ENCODE assay signal across 10 cellular contexts in the genomic region with DNA sequence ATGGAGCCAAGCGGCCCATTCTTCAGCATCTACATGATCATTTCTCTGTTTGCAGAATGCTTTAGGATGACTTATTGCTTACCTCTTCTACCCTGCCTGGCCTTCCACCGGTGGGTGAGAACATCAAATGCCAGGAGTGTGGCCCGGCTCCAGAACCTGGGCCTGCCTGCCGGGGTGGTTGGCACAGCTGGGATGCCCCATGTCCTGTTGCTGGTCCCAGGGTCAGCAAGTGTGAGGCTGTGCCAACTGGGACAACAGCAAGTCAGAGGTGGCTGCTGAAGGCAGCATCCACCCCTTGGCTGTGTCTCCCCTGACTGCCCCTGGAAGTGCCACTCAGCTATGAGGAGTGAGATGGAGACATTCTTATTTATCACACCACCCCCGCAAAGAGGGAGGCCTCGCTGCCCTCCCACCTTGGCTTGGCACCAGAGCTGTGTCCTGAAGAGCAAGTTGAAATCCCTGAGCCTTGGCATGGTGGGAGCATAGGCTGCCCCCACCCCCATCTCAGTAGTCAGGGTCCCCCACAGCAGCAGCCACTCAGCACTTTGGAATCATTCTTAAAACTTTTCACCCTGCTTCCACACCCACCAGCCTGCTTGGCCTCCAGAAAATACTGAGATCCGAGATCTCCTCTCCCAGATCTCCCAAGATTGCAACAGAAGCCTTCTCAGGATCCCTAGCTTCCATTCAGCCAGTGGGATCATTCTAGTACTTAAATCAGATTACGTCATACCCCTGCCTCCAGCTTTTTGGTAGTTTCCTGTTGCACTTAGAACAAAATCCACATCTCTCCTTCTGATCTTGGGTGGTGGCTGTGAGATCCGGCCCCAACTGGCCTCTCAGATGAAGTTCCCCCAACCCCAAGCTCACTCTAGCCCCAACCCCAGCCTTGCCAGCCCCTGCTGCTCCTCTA.
DNase-seq lines count a peak whose midpoint lies in the region; ATAC-seq and TF ChIP-seq lines count a peak whose summit lies in the region.
"Had no signal": no experiment of that assay in that cellular context is flagged by ENCODE, and none has a peak within 500 bp of the region (broad histone marks: within the 10 kb centered on the region; RNA-seq: fewer than 3 reads in every experiment).

No MANE protein-coding gene starts in this region.

- CTCF ChIA-PET in BJ (lab: Yijun Ruan, JAX): interaction anchor here (0.9 to 1.7 kb wide), 3 partner anchors 10 to 165 kb away, joined by 3 to 4 read pairs (median 4); no protein-coding TSS in a partner anchor

- peak in 1 of 2 donors; percentile 76 for ATAC-seq in naive thymus-derived CD8-positive, alpha-beta T cell
- ATAC-seq: esophagus mucosa had no signal

- peaks cover 8% of the 10 kb centered on the region; the same call in 1 of the 2 replicates for H3K36me3 ChIP-seq in BJ (ENCODE audit: control insufficient read depth, insufficient read depth, low read length)

- no peaks in the 10 kb centered on the region for H3K9me3 Mint-ChIP-seq in naive thymus-derived CD8-positive, alpha-beta T cell
- H3K9me3 Mint-ChIP-seq in progenitor cell of endocrine pancreas (ENCODE audit: low read depth): no peaks in the 10 kb centered on the region

- TF ChIP-seq POLR2A in NB4 (IDR thresholded peaks at IDR 0.05; ENCODE audit: extremely low read depth, insufficient read length): no peak

- no peaks in the 10 kb centered on the region for H3K27me3 Mint-ChIP-seq in naive thymus-derived CD8-positive, alpha-beta T cell
- H3K27me3 Mint-ChIP-seq in progenitor cell of endocrine pancreas: no peaks in the 10 kb centered on the region

- POLR2A ChIA-PET in BJ (lab: Charles Lee): no interaction called here
- POLR2A ChIA-PET in naive thymus-derived CD8-positive, alpha-beta T cell (lab: Charles Lee): no interaction called here

- TF ChIP-seq CTCF in BJ (IDR thresholded peaks at IDR 0.05; ENCODE audit: insufficient read depth, low read depth, low read length): no peak
- no peak for TF ChIP-seq CTCF in NB4 (IDR thresholded peaks at IDR 0.05; ENCODE audit: low read depth, low read length)
- no peak for TF ChIP-seq CTCF in progenitor cell of endocrine pancreas (IDR thresholded peaks at IDR 0.05; ENCODE audit: unreplicated experiment)

- no peaks in the 10 kb centered on the region for H3K27me3 ChIP-seq in BJ (ENCODE audit: control insufficient read depth, insufficient read depth, low read length)

- H3K4me3 ChIP-seq in BJ (ENCODE audit: low read depth, low read length) (no peak overlapping the region), NB4 (ENCODE audit: low read depth, low read length) (no peak overlapping the region)

- H3K4me1 Mint-ChIP-seq in naive thymus-derived CD8-positive, alpha-beta T cell: peaks cover 22 to 40% (median 36%) of the 10 kb centered on the region in 4 donors
- H3K4me1 Mint-ChIP-seq in progenitor cell of endocrine pancreas (ENCODE audit: low read depth): peaks cover 6% of the 10 kb centered on the region

- H3K4me3 Mint-ChIP-seq in naive thymus-derived CD8-positive, alpha-beta T cell: peak overlapping the region in 1 of 10 donors; percentile 3
- no peak overlapping the region for H3K4me3 Mint-ChIP-seq in progenitor cell of endocrine pancreas (ENCODE audit: low read depth)

- DNase-seq in BJ (ENCODE audit: low read depth) (peak; percentile 21), NB4 (ENCODE audit: low read depth) (peak; percentile 77), dedifferentiated amniotic fluid mesenchymal stem cell (ENCODE audit: extremely low spot score) (peak; percentile 37), progenitor cell of endocrine pancreas (ENCODE audit: low spot score, unreplicated experiment) (no peak), GM19240 (ENCODE audit: insufficient read length, low spot score) (no peak), NCI-H146 treated with DMSO at 0.1 percent for 48 hours (lab: John Stamatoyannopoulos, UW; ENCODE audit: unreplicated experiment) (no peak)
- DNase-seq in naive thymus-derived CD8-positive, alpha-beta T cell: peak in 1 of 10 donors; percentile 14
- no peak for DNase-seq in stimulated activated CD4-positive, alpha-beta T cell treated with anti-CD3 and anti-CD28 coated beads, Interleukin-12 subunit alpha, Interleukin-12 subunit beta, amount 100 ng/mL, for 4 hours
- DNase-seq: stimulated activated CD4-positive, alpha-beta T cell treated with anti-CD3 and anti-CD28 coated beads, Interleukin-15, amount 100 ng/mL, for 24 hours had no signal

- peak overlapping the region; percentile 17 to 84 (median 68) for H3K27ac Mint-ChIP-seq in naive thymus-derived CD8-positive, alpha-beta T cell
- no peak overlapping the region for H3K27ac Mint-ChIP-seq in progenitor cell of endocrine pancreas

- peaks cover 7 to 57% (median 23%) of the 10 kb centered on the region in 3 donors for H3K36me3 Mint-ChIP-seq in naive thymus-derived CD8-positive, alpha-beta T cell
- peaks cover 8% of the 10 kb centered on the region for H3K36me3 Mint-ChIP-seq in progenitor cell of endocrine pancreas (ENCODE audit: insufficient read depth)

Comparison
In these comparisons a context has a peak if more than half of its experiments do, and no peak if none do; other contexts are left out.
1. DNase-seq: peak in BJ (single experiment), NB4 (single experiment) and dedifferentiated amniotic fluid mesenchymal stem cell (single experiment); none in progenitor cell of endocrine pancreas (single experiment), stimulated activated CD4-positive, alpha-beta T cell treated with anti-CD3 and anti-CD28 coated beads, Interleukin-12 subunit alpha, Interleukin-12 subunit beta, amount 100 ng/mL, for 4 hours (single experiment), GM19240 (single experiment) and NCI-H146 treated with DMSO at 0.1 percent for 48 hours (single experiment).